1 cellular context compared by ENCODE assay signal in the genomic region with DNA sequence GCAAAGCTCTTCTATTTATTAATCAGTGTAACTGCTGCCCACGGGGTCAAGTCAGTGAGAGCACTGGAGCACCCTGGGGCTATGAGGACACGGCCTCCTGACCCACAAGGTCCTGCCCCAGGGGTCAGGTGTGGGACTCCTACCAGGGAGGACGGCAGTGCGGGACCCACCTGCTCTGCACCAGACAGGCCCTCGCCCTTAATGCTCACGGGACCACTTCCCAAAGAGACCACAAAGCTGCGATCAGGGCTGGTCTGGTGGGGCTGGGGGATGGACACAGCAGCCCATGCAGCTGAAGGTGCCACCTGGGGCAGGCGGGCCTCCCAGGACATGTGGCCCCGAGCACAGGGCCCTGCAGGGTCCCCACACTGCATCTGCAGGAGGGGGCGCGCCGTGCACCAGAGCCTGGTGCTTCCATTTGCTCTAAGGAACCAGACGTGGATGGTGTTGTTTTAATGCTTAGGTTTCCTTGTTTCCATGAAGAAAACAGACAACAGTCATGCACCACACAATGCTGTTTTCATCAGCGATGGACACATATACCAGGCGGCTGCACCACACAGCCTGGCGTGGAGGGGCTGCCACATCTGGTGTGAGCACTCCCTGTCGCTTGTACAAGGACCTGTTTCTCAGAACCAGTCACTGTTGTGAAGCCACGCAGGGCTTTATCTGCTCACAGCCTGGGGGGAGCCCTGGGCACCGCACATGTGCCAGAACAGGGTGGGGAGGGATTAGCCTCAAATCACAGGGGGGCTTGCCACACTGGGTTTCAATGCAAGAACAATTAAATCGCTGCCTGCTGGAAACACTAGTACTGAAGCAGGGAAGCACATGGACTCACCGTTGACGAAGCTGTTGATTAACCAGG.
TF ChIP-seq lines count a peak whose summit lies in the region.

No MANE protein-coding gene starts in this region.

TF ChIP-seq in K562, 482 proteins besides CTCF, POLR2A, EP300 and RAD21:
- TF ChIP-seq, protein P1, sequence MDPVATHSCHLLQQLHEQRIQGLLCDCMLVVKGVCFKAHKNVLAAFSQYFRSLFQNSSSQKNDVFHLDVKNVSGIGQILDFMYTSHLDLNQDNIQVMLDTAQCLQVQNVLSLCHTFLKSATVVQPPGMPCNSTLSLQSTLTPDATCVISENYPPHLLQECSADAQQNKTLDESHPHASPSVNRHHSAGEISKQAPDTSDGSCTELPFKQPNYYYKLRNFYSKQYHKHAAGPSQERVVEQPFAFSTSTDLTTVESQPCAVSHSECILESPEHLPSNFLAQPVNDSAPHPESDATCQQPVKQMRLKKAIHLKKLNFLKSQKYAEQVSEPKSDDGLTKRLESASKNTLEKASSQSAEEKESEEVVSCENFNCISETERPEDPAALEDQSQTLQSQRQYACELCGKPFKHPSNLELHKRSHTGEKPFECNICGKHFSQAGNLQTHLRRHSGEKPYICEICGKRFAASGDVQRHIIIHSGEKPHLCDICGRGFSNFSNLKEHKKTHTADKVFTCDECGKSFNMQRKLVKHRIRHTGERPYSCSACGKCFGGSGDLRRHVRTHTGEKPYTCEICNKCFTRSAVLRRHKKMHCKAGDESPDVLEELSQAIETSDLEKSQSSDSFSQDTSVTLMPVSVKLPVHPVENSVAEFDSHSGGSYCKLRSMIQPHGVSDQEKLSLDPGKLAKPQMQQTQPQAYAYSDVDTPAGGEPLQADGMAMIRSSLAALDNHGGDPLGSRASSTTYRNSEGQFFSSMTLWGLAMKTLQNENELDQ (CRISPR knock-in tag; IDR thresholded peaks at IDR 0.05; ENCODE audit: borderline replicate concordance), result no peak
- peak; percentile 31; the same call in 1 of the 2 replicates for TF ChIP-seq POLR2G (IDR thresholded peaks at IDR 0.05; ENCODE audit: low read depth, low read length)
